Comparison of ENCODE assay signal across 12 cellular contexts in genomic region chr9:78314953-78315870, GRCh38.
DNase-seq lines count a peak whose midpoint lies in the region; ATAC-seq and TF ChIP-seq lines count a peak whose summit lies in the region.
"Had no signal": no experiment of that assay in that cellular context is flagged by ENCODE, and none has a peak within 500 bp of the region (broad histone marks: within the 10 kb centered on the region; RNA-seq: fewer than 3 reads in every experiment).

No MANE protein-coding gene starts in this region.

- H3K4me1 Mint-ChIP-seq in activated naive CD4-positive, alpha-beta T cell treated with anti-CD3 and anti-CD28 coated beads, Interleukin-2, amount 10 ng/mL, durations not matched to agents 7 days and 5 days: no peaks in the 10 kb centered on the region
- H3K4me1 Mint-ChIP-seq in stimulated activated memory B cell treated with anti-CD40 and anti-IgM and Interleukin-4, amounts not matched to agents 10 μg/mL and 1 μg/mL and 100 μg/mL, for 72 hours: no peaks in the 10 kb centered on the region

- peak overlapping the region; percentile 34; the same call in 1 of the 2 replicates for H3K27ac ChIP-seq in VCaP
- H3K27ac ChIP-seq: suprapubic skin had no signal

- peak overlapping the region; percentile 73 for H3K27ac Mint-ChIP-seq in activated naive CD4-positive, alpha-beta T cell treated with anti-CD3 and anti-CD28 coated beads, Interleukin-2, amount 10 ng/mL, durations not matched to agents 7 days and 5 days
- H3K27ac Mint-ChIP-seq in stimulated activated memory B cell treated with anti-CD40 and anti-IgM and Interleukin-4, amounts not matched to agents 10 μg/mL and 1 μg/mL and 100 μg/mL, for 72 hours: no peak overlapping the region
- H3K27ac Mint-ChIP-seq: CD8-positive, alpha-beta T cell had no signal

- peaks cover 64% of the 10 kb centered on the region for H3K36me3 Mint-ChIP-seq in activated naive CD4-positive, alpha-beta T cell treated with anti-CD3 and anti-CD28 coated beads, Interleukin-2, amount 10 ng/mL, durations not matched to agents 7 days and 5 days
- peaks cover 36% of the 10 kb centered on the region for H3K36me3 Mint-ChIP-seq in stimulated activated memory B cell treated with anti-CD40 and anti-IgM and Interleukin-4, amounts not matched to agents 10 μg/mL and 1 μg/mL and 100 μg/mL, for 72 hours

- CTCF ChIA-PET in activated naive CD4-positive, alpha-beta T cell treated with anti-CD3 and anti-CD28 coated beads, Interleukin-2, amount 10 ng/mL, durations not matched to agents 7 days and 5 days (lab: Charles Lee): interaction anchor here (0.7 to 0.8 kb wide), 3 partner anchors 11 to 13 kb away, joined by 3 read pairs; no protein-coding TSS in a partner anchor

- no peak for DNase-seq in activated naive CD4-positive, alpha-beta T cell treated with anti-CD3 and anti-CD28 coated beads, Interleukin-2, amount 10 ng/mL, durations not matched to agents 7 days and 5 days
- DNase-seq in activated naive CD4-positive, alpha-beta T cell treated with Interleukin-2 at 50 U/mL for 16 hours: no peak
- DNase-seq in fibroblast of gingiva (ENCODE audit: low read depth) (peak; percentile 55), DMS153 (lab: John Stamatoyannopoulos, UW) (no peak), D341Med (ENCODE audit: low spot score) (no peak)
- DNase-seq: caudate nucleus; stimulated activated CD4-positive, alpha-beta T cell treated with anti-CD3 and anti-CD28 coated beads, Interleukin-4, amount 100 ng/mL, for 1 hour had no signal

- H3K4me3 Mint-ChIP-seq in activated naive CD4-positive, alpha-beta T cell treated with anti-CD3 and anti-CD28 coated beads, Interleukin-2, amount 10 ng/mL, durations not matched to agents 7 days and 5 days: no peak overlapping the region
- no peak overlapping the region for H3K4me3 Mint-ChIP-seq in stimulated activated memory B cell treated with anti-CD40 and anti-IgM and Interleukin-4, amounts not matched to agents 10 μg/mL and 1 μg/mL and 100 μg/mL, for 72 hours
- H3K4me3 Mint-ChIP-seq: CD8-positive, alpha-beta T cell had no signal

- H3K9me3 Mint-ChIP-seq in activated naive CD4-positive, alpha-beta T cell treated with anti-CD3 and anti-CD28 coated beads, Interleukin-2, amount 10 ng/mL, durations not matched to agents 7 days and 5 days: no peaks in the 10 kb centered on the region
- H3K9me3 Mint-ChIP-seq in stimulated activated memory B cell treated with anti-CD40 and anti-IgM and Interleukin-4, amounts not matched to agents 10 μg/mL and 1 μg/mL and 100 μg/mL, for 72 hours: peaks cover 4% of the 10 kb centered on the region
- H3K9me3 Mint-ChIP-seq: CD8-positive, alpha-beta T cell had no signal

- TF ChIP-seq CTCF in VCaP (conservative IDR thresholded peaks at IDR 0.05): no peak

- peak; percentile 21 for ATAC-seq in stimulated activated memory B cell treated with anti-CD40 and anti-IgM and Interleukin-4, amounts not matched to agents 10 μg/mL and 1 μg/mL and 100 μg/mL, for 72 hours
- no peak for ATAC-seq in GM19351 (IDR thresholded peaks at IDR 0.05; ENCODE audit: unreplicated experiment)
- ATAC-seq: CD8-positive, alpha-beta T cell had no signal

- no peaks in the 10 kb centered on the region for H3K27me3 Mint-ChIP-seq in activated naive CD4-positive, alpha-beta T cell treated with anti-CD3 and anti-CD28 coated beads, Interleukin-2, amount 10 ng/mL, durations not matched to agents 7 days and 5 days
- H3K27me3 Mint-ChIP-seq in stimulated activated memory B cell treated with anti-CD40 and anti-IgM and Interleukin-4, amounts not matched to agents 10 μg/mL and 1 μg/mL and 100 μg/mL, for 72 hours: no peaks in the 10 kb centered on the region
